In genomic region chr14:95432152-95433093, GRCh38 we compare ENCODE assay signal across 8 cellular contexts.
DNase-seq lines count a peak whose midpoint lies in the region; ATAC-seq and TF ChIP-seq lines count a peak whose summit lies in the region.

No MANE protein-coding gene starts in this region.

- no peaks in the 10 kb centered on the region for H4K20me1 ChIP-seq in MM.1S (ENCODE audit: insufficient read depth, low read length)

- no peaks in the 10 kb centered on the region for H3F3A ChIP-seq in MM.1S (ENCODE audit: insufficient read depth, low read length)

- no peak overlapping the region for H3K4me3 Mint-ChIP-seq in Caco-2 (ENCODE audit: unreplicated experiment)
- no peak overlapping the region for H3K4me3 Mint-ChIP-seq in type B pancreatic cell

- no peak overlapping the region for H2AFZ ChIP-seq in MM.1S (ENCODE audit: low read length)

- no TSS peak for BruUV-seq in Caco-2 (replicated peaks; lab: Mats Ljungman, UMichigan)

- H3K4me1 Mint-ChIP-seq in Caco-2 (ENCODE audit: low read depth, unreplicated experiment) = peaks cover 3% of the 10 kb centered on the region
- H3K4me1 Mint-ChIP-seq in type B pancreatic cell (ENCODE audit: unreplicated experiment) = peaks cover 5% of the 10 kb centered on the region

- H3K4me1 ChIP-seq in Caco-2 = no peaks in the 10 kb centered on the region
- H3K4me1 ChIP-seq in MM.1S (ENCODE audit: low read length) = 0 out of 2 replicates have a peak, but pooled peaks cover 3% of the 10 kb centered on the region
- H3K4me1 ChIP-seq in body of pancreas = peaks cover 5% of the 10 kb centered on the region

- no peaks in the 10 kb centered on the region for H3K27me3 Mint-ChIP-seq in Caco-2 (ENCODE audit: insufficient read depth, unreplicated experiment)
- H3K27me3 Mint-ChIP-seq in type B pancreatic cell = no peaks in the 10 kb centered on the region

- H3K9ac ChIP-seq in MM.1S (ENCODE audit: low read length) = no peak overlapping the region

- POLR2A ChIA-PET in Caco-2 (lab: Charles Lee) = no interaction called here

- H3K9me3 Mint-ChIP-seq in Caco-2 (ENCODE audit: unreplicated experiment) (no peaks in the 10 kb centered on the region), type B pancreatic cell (peaks cover 5% of the 10 kb centered on the region)

- no peak overlapping the region for H3K4me2 ChIP-seq in MM.1S (ENCODE audit: low read depth, low read length)

- H3K9me3 ChIP-seq in Caco-2 = no peaks in the 10 kb centered on the region
- H3K9me3 ChIP-seq in MM.1S (replicated peaks; ENCODE audit: insufficient read depth, low read length) = no peaks in the 10 kb centered on the region
- no peaks in the 10 kb centered on the region for H3K9me3 ChIP-seq in body of pancreas

- no peak overlapping the region for H3K27ac ChIP-seq in MM.1S (ENCODE audit: low read length)
- peak overlapping the region in 2 of 4 donors; percentile 28 to 42 for H3K27ac ChIP-seq in body of pancreas

- H3K9me2 ChIP-seq in MM.1S (replicated peaks; ENCODE audit: insufficient read depth, low read length) = no peaks in the 10 kb centered on the region

- H3K27me3 ChIP-seq in Caco-2 (replicated peaks; ENCODE audit: control insufficient read depth, insufficient read depth, low read length) = no peaks in the 10 kb centered on the region
- no peaks in the 10 kb centered on the region for H3K27me3 ChIP-seq in MM.1S (replicated peaks; ENCODE audit: insufficient read depth, low read length)
- no peaks in the 10 kb centered on the region for H3K27me3 ChIP-seq in body of pancreas
- H3K27me3 ChIP-seq in kidney epithelial cell (ENCODE audit: control insufficient read depth, insufficient read depth, low read length) = no peaks in the 10 kb centered on the region

- H3K36me3 Mint-ChIP-seq in Caco-2 (ENCODE audit: insufficient read depth, unreplicated experiment) (peaks cover 6% of the 10 kb centered on the region), type B pancreatic cell (no peaks in the 10 kb centered on the region)

- ATAC-seq in body of pancreas (peak; percentile 88), HG03520 (IDR thresholded peaks at IDR 0.05; ENCODE audit: unreplicated experiment) (no peak)
- no peak for ATAC-seq in activated CD4-positive, CD25-positive, alpha-beta regulatory T cell treated with anti-CD3 and anti-CD28 coated beads, Interleukin-2, amount 50 U/mL, for 24 hours

- intact Hi-C loops in Caco-2 (cut with micrococcal nuclease; ENCODE audit: unreplicated experiment) (no loop called here), body of pancreas (cut with DNase I) (loop anchor here (10.0 kb wide), 1 partner anchor 738 kb away; no protein-coding TSS in a partner anchor)

- TF ChIP-seq POLR2A in body of pancreas (IDR thresholded peaks at IDR 0.05) = no peak

- H3K36me3 ChIP-seq in Caco-2 (ENCODE audit: control insufficient read depth, insufficient read depth, low read length) (0 out of 2 replicates have a peak, but pooled peaks cover 2% of the 10 kb centered on the region), MM.1S (replicated peaks; ENCODE audit: insufficient read depth, low read length) (no peaks in the 10 kb centered on the region; the same call in 1 of the 2 replicates), body of pancreas (replicated peaks in 1 of 2; ENCODE audit: insufficient read depth in 1 of 2, low read depth in 2 of 2) (no peaks in the 10 kb centered on the region), kidney epithelial cell (ENCODE audit: control insufficient read depth, insufficient read depth, low read length) (no peaks in the 10 kb centered on the region)

- TF ChIP-seq CTCF in Caco-2 (IDR thresholded peaks at IDR 0.05; ENCODE audit: insufficient read depth in 1 of 2, low read depth in 1 of 2, low read length in 1 of 2, severe bottlenecking in 1 of 2, unreplicated experiment in 1 of 2) (peak; percentile 61 to 87), MM.1S (IDR thresholded peaks at IDR 0.05; ENCODE audit: low read length) (peak; percentile 13; the same call in 1 of the 2 replicates), body of pancreas (IDR thresholded peaks at IDR 0.05) (peak; percentile 80 to 89 (median 85)), kidney epithelial cell (IDR thresholded peaks at IDR 0.05; ENCODE audit: insufficient read depth, low read length, poor library complexity, severe bottlenecking) (peak; percentile 94), type B pancreatic cell (conservative IDR thresholded peaks at IDR 0.05) (peak; percentile 86)

- H3K4me3 ChIP-seq in Caco-2 (ENCODE audit: low read depth, low read length) (no peak overlapping the region), MM.1S (ENCODE audit: low read length) (no peak overlapping the region), body of pancreas (no peak overlapping the region), kidney epithelial cell (ENCODE audit: low read depth, low read length) (no peak overlapping the region)

- peak in 1 of 2 experiments; percentile 63 for DNase-seq in Caco-2
- no peak for DNase-seq in MM.1S
- DNase-seq in body of pancreas = peak; percentile 57 to 73 (median 68)
- no peak for DNase-seq in kidney epithelial cell (ENCODE audit: low read depth)
- no peak for DNase-seq in type B pancreatic cell (ENCODE audit: extremely low spot score, unreplicated experiment)
- DNase-seq in central memory CD4-positive, alpha-beta T cell = no peak

- CTCF ChIA-PET in Caco-2 (lab: Charles Lee) = interaction anchor here (0.5 to 1.5 kb wide), 6 partner anchors 8 to 385 kb away, joined by 3 to 8 read pairs (median 4); no protein-coding TSS in a partner anchor

- 15 to 40% methylated on average over 12 to 20 of the region's 20 CpGs for WGBS in body of pancreas, 2 donors

- no peak overlapping the region for H3K27ac Mint-ChIP-seq in Caco-2 (ENCODE audit: unreplicated experiment)
- H3K27ac Mint-ChIP-seq in type B pancreatic cell = no peak overlapping the region

- no peaks in the 10 kb centered on the region; the same call in 1 of the 2 replicates for H3K79me2 ChIP-seq in MM.1S (ENCODE audit: low read length)

Comparison
In these comparisons a context has a peak if more than half of its experiments do, and no peak if none do; other contexts are left out.
1. DNase-seq: peak in body of pancreas (4 of 4); none in MM.1S (single experiment), kidney epithelial cell (single experiment), type B pancreatic cell (single experiment) and central memory CD4-positive, alpha-beta T cell (single experiment).
2. CTCF ChIP-seq: peak in every context shown above with its lines; median percentile 94 in kidney epithelial cell; 86 in type B pancreatic cell; 85 in body of pancreas; 74 in Caco-2; 13 in MM.1S.